ENCODE assay signal across 8 cellular contexts in the genomic region with DNA sequence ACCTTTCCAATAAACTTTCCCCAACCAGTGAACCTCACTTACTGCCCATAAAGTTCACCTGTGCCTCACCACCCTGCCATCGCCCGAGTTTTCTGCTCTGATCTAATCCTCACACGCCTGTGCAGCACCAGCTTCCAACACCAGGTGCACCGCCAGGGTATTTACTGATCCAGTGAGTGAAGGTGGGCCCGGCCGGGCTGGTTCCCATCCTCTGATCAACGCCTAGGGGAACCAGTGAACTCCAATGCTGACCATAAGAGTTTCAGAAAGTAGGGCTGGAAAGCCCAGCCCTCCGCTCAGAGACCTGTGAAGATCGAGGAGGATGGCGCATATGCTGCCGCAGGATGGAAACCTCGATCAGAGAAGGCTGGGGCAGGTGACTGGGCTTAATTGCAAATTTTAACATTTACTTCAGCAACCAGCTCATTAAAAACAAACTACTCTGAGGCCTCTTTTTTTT. TPM values are rescaled to one million over a fixed set of nuclear protein-coding genes. Genes with fewer than 3 reads are reported as not detected.
A peak's percentile ranks its signal among the peaks of the same experiment; 100 is the strongest.
DNase-seq lines count a peak whose midpoint lies in the region; ATAC-seq and TF ChIP-seq lines count a peak whose summit lies in the region.

No MANE protein-coding gene starts in this region.

- H3K27ac ChIP-seq in angular gyrus (ENCODE audit: low read depth, low read length) = peak overlapping the region; percentile 87

- ATAC-seq in GM21360 (IDR thresholded peaks at IDR 0.05; ENCODE audit: unreplicated experiment) (peak; percentile 24), SK-N-SH treated with all-trans-retinoic acid at 6 μM for 48 hours (peak; percentile 73)

- in situ Hi-C loops in Caki2 (cut with HindIII; ENCODE audit: low pct_unique_long_range_greater_than_20kb, low sequenced_read_pairs) = no loop called here

- DNase-seq in Caki2 (ENCODE audit: low read depth) = peak; percentile 77
- peak; percentile 8 for DNase-seq in KG1 (lab: John Stamatoyannopoulos, UW)
- peak; percentile 73 for DNase-seq in iPS-NIHi7 (ENCODE audit: extremely low spot score)
- peak; percentile 72 to 77 for DNase-seq in stimulated activated CD4-positive, alpha-beta T cell treated with anti-CD3 and anti-CD28 coated beads, Interleukin-2, amount 100 ng/mL, for 24 hours
- no peak for DNase-seq in GM19238 (ENCODE audit: insufficient read length, low spot score)

TF ChIP-seq in SK-N-SH treated with all-trans-retinoic acid at 6 μM for 48 hours, 23 proteins besides CTCF, POLR2A, EP300 and RAD21:
- no peak for TF ChIP-seq ESRRG (CRISPR knock-in tag; IDR thresholded peaks at IDR 0.05)
- TF ChIP-seq ZFP3 (CRISPR knock-in tag; IDR thresholded peaks at IDR 0.05) = no peak
- TF ChIP-seq, protein P1, sequence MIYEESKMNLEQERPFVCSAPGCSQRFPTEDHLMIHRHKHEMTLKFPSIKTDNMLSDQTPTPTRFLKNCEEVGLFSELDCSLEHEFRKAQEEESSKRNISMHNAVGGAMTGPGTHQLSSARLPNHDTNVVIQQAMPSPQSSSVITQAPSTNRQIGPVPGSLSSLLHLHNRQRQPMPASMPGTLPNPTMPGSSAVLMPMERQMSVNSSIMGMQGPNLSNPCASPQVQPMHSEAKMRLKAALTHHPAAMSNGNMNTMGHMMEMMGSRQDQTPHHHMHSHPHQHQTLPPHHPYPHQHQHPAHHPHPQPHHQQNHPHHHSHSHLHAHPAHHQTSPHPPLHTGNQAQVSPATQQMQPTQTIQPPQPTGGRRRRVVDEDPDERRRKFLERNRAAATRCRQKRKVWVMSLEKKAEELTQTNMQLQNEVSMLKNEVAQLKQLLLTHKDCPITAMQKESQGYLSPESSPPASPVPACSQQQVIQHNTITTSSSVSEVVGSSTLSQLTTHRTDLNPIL (CRISPR knock-in tag; IDR thresholded peaks at IDR 0.05; ENCODE audit: low read depth) = no peak
- TF ChIP-seq ISL1 (CRISPR knock-in tag; IDR thresholded peaks at IDR 0.05) = no peak
- TF ChIP-seq ARNTL (CRISPR knock-in tag; IDR thresholded peaks at IDR 0.05; ENCODE audit: borderline replicate concordance, low read depth) = no peak
- no peak for TF ChIP-seq GLIS3 (CRISPR knock-in tag; IDR thresholded peaks at IDR 0.05)
- no peak for TF ChIP-seq ZNF565 (CRISPR knock-in tag; conservative IDR thresholded peaks at IDR 0.05; ENCODE audit: low read depth)
- no peak for TF ChIP-seq SNAI2 (CRISPR knock-in tag; IDR thresholded peaks at IDR 0.05)
- TF ChIP-seq TCF4 (CRISPR knock-in tag; IDR thresholded peaks at IDR 0.05; ENCODE audit: borderline replicate concordance) = no peak
- TF ChIP-seq, protein P2, sequence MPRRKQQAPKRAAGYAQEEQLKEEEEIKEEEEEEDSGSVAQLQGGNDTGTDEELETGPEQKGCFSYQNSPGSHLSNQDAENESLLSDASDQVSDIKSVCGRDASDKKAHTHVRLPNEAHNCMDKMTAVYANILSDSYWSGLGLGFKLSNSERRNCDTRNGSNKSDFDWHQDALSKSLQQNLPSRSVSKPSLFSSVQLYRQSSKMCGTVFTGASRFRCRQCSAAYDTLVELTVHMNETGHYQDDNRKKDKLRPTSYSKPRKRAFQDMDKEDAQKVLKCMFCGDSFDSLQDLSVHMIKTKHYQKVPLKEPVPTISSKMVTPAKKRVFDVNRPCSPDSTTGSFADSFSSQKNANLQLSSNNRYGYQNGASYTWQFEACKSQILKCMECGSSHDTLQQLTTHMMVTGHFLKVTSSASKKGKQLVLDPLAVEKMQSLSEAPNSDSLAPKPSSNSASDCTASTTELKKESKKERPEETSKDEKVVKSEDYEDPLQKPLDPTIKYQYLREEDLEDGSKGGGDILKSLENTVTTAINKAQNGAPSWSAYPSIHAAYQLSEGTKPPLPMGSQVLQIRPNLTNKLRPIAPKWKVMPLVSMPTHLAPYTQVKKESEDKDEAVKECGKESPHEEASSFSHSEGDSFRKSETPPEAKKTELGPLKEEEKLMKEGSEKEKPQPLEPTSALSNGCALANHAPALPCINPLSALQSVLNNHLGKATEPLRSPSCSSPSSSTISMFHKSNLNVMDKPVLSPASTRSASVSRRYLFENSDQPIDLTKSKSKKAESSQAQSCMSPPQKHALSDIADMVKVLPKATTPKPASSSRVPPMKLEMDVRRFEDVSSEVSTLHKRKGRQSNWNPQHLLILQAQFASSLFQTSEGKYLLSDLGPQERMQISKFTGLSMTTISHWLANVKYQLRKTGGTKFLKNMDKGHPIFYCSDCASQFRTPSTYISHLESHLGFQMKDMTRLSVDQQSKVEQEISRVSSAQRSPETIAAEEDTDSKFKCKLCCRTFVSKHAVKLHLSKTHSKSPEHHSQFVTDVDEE (CRISPR knock-in tag; IDR thresholded peaks at IDR 0.05) = no peak
- TF ChIP-seq BACH2 (CRISPR knock-in tag; IDR thresholded peaks at IDR 0.05; ENCODE audit: borderline replicate concordance) = no peak
- TF ChIP-seq, protein P3, sequence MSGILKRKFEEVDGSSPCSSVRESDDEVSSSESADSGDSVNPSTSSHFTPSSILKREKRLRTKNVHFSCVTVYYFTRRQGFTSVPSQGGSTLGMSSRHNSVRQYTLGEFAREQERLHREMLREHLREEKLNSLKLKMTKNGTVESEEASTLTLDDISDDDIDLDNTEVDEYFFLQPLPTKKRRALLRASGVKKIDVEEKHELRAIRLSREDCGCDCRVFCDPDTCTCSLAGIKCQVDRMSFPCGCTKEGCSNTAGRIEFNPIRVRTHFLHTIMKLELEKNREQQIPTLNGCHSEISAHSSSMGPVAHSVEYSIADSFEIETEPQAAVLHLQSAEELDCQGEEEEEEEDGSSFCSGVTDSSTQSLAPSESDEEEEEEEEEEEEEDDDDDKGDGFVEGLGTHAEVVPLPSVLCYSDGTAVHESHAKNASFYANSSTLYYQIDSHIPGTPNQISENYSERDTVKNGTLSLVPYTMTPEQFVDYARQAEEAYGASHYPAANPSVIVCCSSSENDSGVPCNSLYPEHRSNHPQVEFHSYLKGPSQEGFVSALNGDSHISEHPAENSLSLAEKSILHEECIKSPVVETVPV (CRISPR knock-in tag; IDR thresholded peaks at IDR 0.05) = no peak
- TF ChIP-seq ZNF8 (CRISPR knock-in tag; IDR thresholded peaks at IDR 0.05) = no peak
- no peak for TF ChIP-seq OSR1 (CRISPR knock-in tag; IDR thresholded peaks at IDR 0.05)
- TF ChIP-seq ZC3H10 (CRISPR knock-in tag; IDR thresholded peaks at IDR 0.05) = no peak
- TF ChIP-seq, protein P4, sequence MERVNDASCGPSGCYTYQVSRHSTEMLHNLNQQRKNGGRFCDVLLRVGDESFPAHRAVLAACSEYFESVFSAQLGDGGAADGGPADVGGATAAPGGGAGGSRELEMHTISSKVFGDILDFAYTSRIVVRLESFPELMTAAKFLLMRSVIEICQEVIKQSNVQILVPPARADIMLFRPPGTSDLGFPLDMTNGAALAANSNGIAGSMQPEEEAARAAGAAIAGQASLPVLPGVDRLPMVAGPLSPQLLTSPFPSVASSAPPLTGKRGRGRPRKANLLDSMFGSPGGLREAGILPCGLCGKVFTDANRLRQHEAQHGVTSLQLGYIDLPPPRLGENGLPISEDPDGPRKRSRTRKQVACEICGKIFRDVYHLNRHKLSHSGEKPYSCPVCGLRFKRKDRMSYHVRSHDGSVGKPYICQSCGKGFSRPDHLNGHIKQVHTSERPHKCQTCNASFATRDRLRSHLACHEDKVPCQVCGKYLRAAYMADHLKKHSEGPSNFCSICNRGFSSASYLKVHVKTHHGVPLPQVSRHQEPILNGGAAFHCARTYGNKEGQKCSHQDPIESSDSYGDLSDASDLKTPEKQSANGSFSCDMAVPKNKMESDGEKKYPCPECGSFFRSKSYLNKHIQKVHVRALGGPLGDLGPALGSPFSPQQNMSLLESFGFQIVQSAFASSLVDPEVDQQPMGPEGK (CRISPR knock-in tag; IDR thresholded peaks at IDR 0.05; ENCODE audit: borderline replicate concordance) = no peak
- no peak for TF ChIP-seq RARB (CRISPR knock-in tag; IDR thresholded peaks at IDR 0.05)

RNA-seq across cellular contexts. Expression of gene MYL6B, which starts 0.7 kb away (rescaled TPM):
- total RNA-seq in Caki2 (2014; rRNA removed; shearing (Covaris generic); ENCODE audit: low replicate concordance) = 216 and 250 TPM in 2 replicates

RNA-seq across cellular contexts. Expression of gene MYL6, which starts 6.5 kb away (rescaled TPM):
- 3,263 and 3,510 TPM in 2 replicates for total RNA-seq in Caki2 (2014; rRNA removed; shearing (Covaris generic); ENCODE audit: low replicate concordance)

RNA-seq across cellular contexts. Expression of gene ESYT1, which starts 23.6 kb away (rescaled TPM):
- 155 and 163 TPM in 2 replicates for total RNA-seq in Caki2 (2014; rRNA removed; shearing (Covaris generic); ENCODE audit: low replicate concordance)

RNA-seq across cellular contexts. Expression of gene ZC3H10, which starts 33.6 kb away (rescaled TPM):
- 4.2 and 8.4 TPM in 2 replicates for total RNA-seq in Caki2 (2014; rRNA removed; shearing (Covaris generic); ENCODE audit: low replicate concordance)

RNA-seq across cellular contexts. Expression of gene RPL41, which starts 35.3 kb away (rescaled TPM):
- 3,851 and 5,660 TPM in 2 replicates for total RNA-seq in Caki2 (2014; rRNA removed; shearing (Covaris generic); ENCODE audit: low replicate concordance)
